15 cellular contexts compared by ENCODE assay signal in genomic region chr11:100777118-100777517, GRCh38.
DNase-seq lines count a peak whose midpoint lies in the region; ATAC-seq and TF ChIP-seq lines count a peak whose summit lies in the region.
"Had no signal": no experiment of that assay in that cellular context is flagged by ENCODE, and none has a peak within 500 bp of the region (broad histone marks: within the 10 kb centered on the region; RNA-seq: fewer than 3 reads in every experiment).

No MANE protein-coding gene starts in this region.

- no peak for TF ChIP-seq CTCF in tibial nerve (IDR thresholded peaks at IDR 0.05)
- TF ChIP-seq CTCF in esophagus muscularis mucosa (IDR thresholded peaks at IDR 0.05) = no peak

- no peaks in the 10 kb centered on the region for H3K9me3 ChIP-seq in tibial nerve
- no peaks in the 10 kb centered on the region for H3K9me3 ChIP-seq in esophagus muscularis mucosa
- H3K9me3 ChIP-seq: SJSA1 had no signal

- ATAC-seq in left colon (peak; percentile 76), HG02840 (IDR thresholded peaks at IDR 0.05; ENCODE audit: low FRiP score, unreplicated experiment) (no peak)
- ATAC-seq: left cardiac atrium had no signal

- H3K27ac ChIP-seq in tibial nerve (peak overlapping the region in 3 of 4 donors; percentile 59 to 70 (median 68)), esophagus muscularis mucosa (replicated peaks in 1 of 4) (no peak overlapping the region)
- H3K27ac ChIP-seq: SJSA1 had no signal

- DNase-seq in HPDE6-E6E7 (ENCODE audit: extremely low spot score) = peak; percentile 61
- peak; percentile 97 for DNase-seq in SW480 (ENCODE audit: low spot score)
- peak; percentile 10 to 40 for DNase-seq in left colon
- DNase-seq in tibial nerve (ENCODE audit: low spot score in 2 of 2) = no peak
- no peak for DNase-seq in hippocampal formation (lab: John Stamatoyannopoulos, UW)
- no peak for DNase-seq in CD1c-positive myeloid dendritic cell (ENCODE audit: extremely low spot score)
- DNase-seq in esophagus muscularis mucosa (ENCODE audit: extremely low spot score) = no peak
- DNase-seq: activated gamma-delta T cell treated with Interleukin-2 at 50 U/mL for 16 hours, IMR-90, left cardiac atrium, NCI-H1417 treated with DMSO at 0.1 percent for 48 hours, NCI-H526, substantia nigra had no signal

- H3K27me3 ChIP-seq in tibial nerve (no peaks in the 10 kb centered on the region), esophagus muscularis mucosa (no peaks in the 10 kb centered on the region)
- H3K27me3 ChIP-seq: SJSA1 had no signal

- TF ChIP-seq EP300 in tibial nerve (IDR thresholded peaks at IDR 0.05) (no peak), esophagus muscularis mucosa (IDR thresholded peaks at IDR 0.05) (no peak)

- WGBS in tibial nerve, 2 donors = 79 to 86% methylated on average over 1 of the region's 1 CpG
- WGBS in esophagus muscularis mucosa = 86% methylated on average over 1 of the region's 1 CpG

- H3K36me3 ChIP-seq in tibial nerve (no peaks in the 10 kb centered on the region), esophagus muscularis mucosa (no peaks in the 10 kb centered on the region)
- H3K36me3 ChIP-seq: SJSA1 had no signal

- H3K4me1 ChIP-seq in tibial nerve (peaks cover 0 to 53% (median 6%) of the 10 kb centered on the region in 4 donors), esophagus muscularis mucosa (no peaks in the 10 kb centered on the region)
- H3K4me1 ChIP-seq: SJSA1 had no signal

- TF ChIP-seq POLR2A in tibial nerve (IDR thresholded peaks at IDR 0.05) = no peak
- TF ChIP-seq POLR2A in esophagus muscularis mucosa (IDR thresholded peaks at IDR 0.05; ENCODE audit: low read depth) = no peak

- H3K4me3 ChIP-seq in tibial nerve = no peak overlapping the region
- no peak overlapping the region for H3K4me3 ChIP-seq in esophagus muscularis mucosa
- H3K4me3 ChIP-seq: SJSA1 had no signal

- intact Hi-C loops in left colon (cut with DNase I, micrococcal nuclease) (no loop called here), esophagus muscularis mucosa (cut with DNase I) (loop anchor here (5.0 kb wide), 1 partner anchor 45 kb away; no protein-coding TSS in a partner anchor)

Comparison
In these comparisons a context has a peak if more than half of its experiments do, and no peak if none do; other contexts are left out.
1. DNase-seq: peak in HPDE6-E6E7 (single experiment), SW480 (single experiment) and left colon (2 of 2); none in tibial nerve (0 of 2), hippocampal formation (0 of 2), CD1c-positive myeloid dendritic cell (single experiment) and esophagus muscularis mucosa (single experiment).
2. H3K27ac ChIP-seq: peak in tibial nerve (3 of 4); none in esophagus muscularis mucosa (0 of 4).